12 cellular contexts compared by ENCODE assay signal in the genomic region with DNA sequence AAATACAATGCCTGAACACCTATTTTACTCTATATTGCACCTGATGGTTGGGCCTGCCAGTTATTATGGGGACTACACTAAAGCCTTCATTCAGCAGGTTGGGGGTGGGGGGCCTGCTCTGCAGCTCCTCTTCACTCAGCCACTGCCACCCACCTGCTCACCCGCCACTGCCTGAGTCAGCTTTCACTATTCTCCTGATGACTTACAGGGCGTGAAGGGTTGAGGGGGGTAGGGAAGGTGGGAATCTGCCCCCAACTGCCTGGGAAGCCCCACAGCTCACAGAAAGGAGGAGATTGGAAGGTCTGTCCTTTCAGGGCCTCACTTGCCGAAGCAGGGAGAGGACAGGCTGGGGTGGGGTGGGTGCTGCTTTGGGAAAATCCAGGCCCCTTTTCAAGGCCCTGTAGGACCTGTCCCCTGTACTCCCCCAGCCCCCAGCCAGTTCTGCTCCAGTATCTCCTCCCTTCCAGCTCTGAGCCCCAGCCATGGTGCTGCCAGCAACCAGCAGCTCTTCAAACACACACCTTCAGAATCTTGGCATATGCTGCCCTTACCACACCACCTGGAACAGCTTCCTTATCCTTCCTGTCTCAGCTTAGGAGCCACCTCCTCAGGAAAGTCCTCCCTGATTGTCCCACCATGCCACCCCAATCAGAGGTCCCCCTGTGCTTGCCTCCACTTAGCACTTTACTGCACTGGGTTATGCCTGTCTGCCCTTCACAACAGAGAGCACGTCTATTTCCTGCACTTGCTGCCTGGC. TPM values are rescaled to one million over a fixed set of nuclear protein-coding genes. Genes with fewer than 3 reads are reported as not detected.
DNase-seq lines count a peak whose midpoint lies in the region; FAIRE-seq and TF ChIP-seq lines count a peak whose summit lies in the region.
"Had no signal": no experiment of that assay in that cellular context is flagged by ENCODE, and none has a peak within 500 bp of the region (broad histone marks: within the 10 kb centered on the region; RNA-seq: fewer than 3 reads in every experiment).

No MANE protein-coding gene starts in this region.

- CTCF ChIA-PET in H1 (lab: Charles Lee; ENCODE audit: partially characterized antibody), result interaction anchor here (0.6 to 4.9 kb wide), 13 partner anchors 11 to 120 kb away, joined by 3 to 25 read pairs (median 5); no protein-coding TSS in a partner anchor

- no peak overlapping the region for H3K27ac ChIP-seq in H1 (ENCODE audit: low read depth, low read length)
- no peak overlapping the region for H3K27ac ChIP-seq in prostate gland
- H3K27ac ChIP-seq: PC-9, transverse colon had no signal

- H3K9me3 ChIP-seq in H1 (ENCODE audit: insufficient read depth in 2 of 2, low read depth in 1 of 2, low read length in 1 of 2) (0 out of 4 replicates have a peak, but pooled peaks cover 0 to 2% of the 10 kb centered on the region in 2 experiments), prostate gland (no peaks in the 10 kb centered on the region)
- H3K9me3 ChIP-seq: transverse colon had no signal

- no peaks in the 10 kb centered on the region for H3K79me1 ChIP-seq in H1 (ENCODE audit: low read depth, low read length)

- H4K5ac ChIP-seq in H1 (ENCODE audit: insufficient read length, low read depth, low read length), result no peak overlapping the region

- POLR2A ChIA-PET in H1 (lab: Charles Lee; ENCODE audit: partially characterized antibody), result interaction anchor here (1.1 to 1.7 kb wide), 6 partner anchors 12 to 45 kb away, joined by 3 to 6 read pairs (median 4); no protein-coding TSS in a partner anchor

- H2BK20ac ChIP-seq in H1 (ENCODE audit: low read length), result peak overlapping the region; percentile 98; the same call in 1 of the 2 replicates

- no peaks in the 10 kb centered on the region for H4K20me1 ChIP-seq in H1 (replicated peaks in 1 of 2; ENCODE audit: control insufficient read depth in 1 of 2, insufficient read depth in 2 of 2, low read length in 2 of 2)

- H3K36me3 ChIP-seq in H1 (ENCODE audit: control insufficient read depth in 2 of 4, insufficient read depth in 4 of 4, low read length in 3 of 4) (no peaks in the 10 kb centered on the region), prostate gland (no peaks in the 10 kb centered on the region)
- H3K36me3 ChIP-seq: transverse colon had no signal

- 76% methylated on average over 4 of the region's 4 CpGs; no CpG with 5 or more reads in 1 of the 2 experiments for WGBS in H1 (ENCODE audit: extremely low coverage in 1 of 2, insufficient coverage in 1 of 2, insufficient read length in 1 of 2, insufficient replicate concordance in 2 of 2, low coverage in 1 of 2, low lambda C conversion rate in 2 of 2, missing lambda C conversion rate in 1 of 2), 2 experiments
- 59% methylated on average over 4 of the region's 4 CpGs for WGBS in prostate gland

- no peak for TF ChIP-seq POLR2A in H1 (IDR thresholded peaks at IDR 0.05; ENCODE audit: control extremely low read depth in 1 of 2, low read depth in 2 of 2, low read length in 2 of 2)
- TF ChIP-seq POLR2A in prostate gland (IDR thresholded peaks at IDR 0.05), result no peak

- FAIRE-seq in HTR-8/SVneo (lab: Jason Lieb, UNC) (peak; percentile 20), H1 (lab: Jason Lieb, UNC) (no peak)

- peak overlapping the region; percentile 63 for H4K91ac ChIP-seq in H1 (replicated peaks; ENCODE audit: insufficient read length, low read length)

- no peak overlapping the region for H3K56ac ChIP-seq in H1 (replicated peaks; ENCODE audit: insufficient read length, low read depth, low read length)

- no peak overlapping the region; a peak in 1 of 4 replicates for H3K4me2 ChIP-seq in H1 (ENCODE audit: insufficient read depth in 1 of 2, low read depth in 2 of 2, low read length in 2 of 2)
- H3K4me2 ChIP-seq: PC-9 had no signal

- TF ChIP-seq CTCF in H1 (IDR thresholded peaks at IDR 0.05; ENCODE audit: control extremely low read depth in 1 of 3, insufficient read depth in 1 of 3, low read depth in 1 of 3, low read length in 3 of 3) (no peak), prostate gland (IDR thresholded peaks at IDR 0.05) (no peak)

- H3K4me3 ChIP-seq in H1 (ENCODE audit: extremely low read depth in 1 of 4, insufficient read depth in 2 of 4, low read depth in 3 of 4, low read length in 4 of 4) (no peak overlapping the region), prostate gland (no peak overlapping the region)
- H3K4me3 ChIP-seq: PC-9, transverse colon had no signal

- no peak for TF ChIP-seq RAD21 in H1 (IDR thresholded peaks at IDR 0.05 in 1 of 2, conservative IDR thresholded peaks at IDR 0.05 in 1 of 2; ENCODE audit: low read depth in 2 of 2, low read length in 2 of 2)

- DNase-seq in Daoy (ENCODE audit: low read depth), result peak; percentile 32
- no peak for DNase-seq in HTR-8/SVneo (ENCODE audit: insufficient read length, low spot score)
- peak in 1 of 2 experiments; percentile 52 for DNase-seq in H1 (ENCODE audit: low read depth in 1 of 2, low spot score in 2 of 2)
- peak; percentile 13 for DNase-seq in stimulated activated CD4-positive, alpha-beta T cell treated with anti-CD3 and anti-CD28 coated beads, Interleukin-12 subunit alpha, Interleukin-12 subunit beta, amount 100 ng/mL, for 4 hours
- no peak for DNase-seq in mesenteric fat pad (ENCODE audit: low spot score)
- DNase-seq in prostate gland (ENCODE audit: low spot score), result no peak
- DNase-seq in GM19238 (ENCODE audit: insufficient read length, low spot score), result no peak
- DNase-seq: cortex of kidney, NCI-H2029, PC-9, right cardiac atrium, transverse colon had no signal

- no peaks in the 10 kb centered on the region for H3K79me2 ChIP-seq in H1 (ENCODE audit: control insufficient read depth in 1 of 2, insufficient read depth in 2 of 2, low read length in 2 of 2)

- no peak overlapping the region for H3K23ac ChIP-seq in H1 (ENCODE audit: insufficient read length)

- intact Hi-C loops in prostate gland (cut with DNase I), result no loop called here

- peak overlapping the region; percentile 80 for H3K4ac ChIP-seq in H1 (replicated peaks; ENCODE audit: insufficient read length, low read depth, low read length)

- peaks cover 13 to 26% (median 17%) of the 10 kb centered on the region in 4 experiments for H3K4me1 ChIP-seq in H1 (replicated peaks in 1 of 4; ENCODE audit: control insufficient read depth in 3 of 4, insufficient read depth in 4 of 4, low read length in 3 of 4)
- H3K4me1 ChIP-seq in prostate gland (replicated peaks), result peaks cover 7% of the 10 kb centered on the region

- H3K27me3 ChIP-seq in H1 (replicated peaks in 1 of 4; ENCODE audit: control insufficient read depth in 3 of 4, extremely low read depth in 1 of 4, insufficient read depth in 3 of 4, low read length in 3 of 4), result peaks cover 0 to 1% (median 0%) of the 10 kb centered on the region in 4 experiments; a peak in 1 of 7 replicates
- no peaks in the 10 kb centered on the region for H3K27me3 ChIP-seq in prostate gland (replicated peaks; ENCODE audit: insufficient read depth)
- H3K27me3 ChIP-seq: transverse colon had no signal

- H2BK12ac ChIP-seq in H1 (ENCODE audit: low read depth, low read length), result peak overlapping the region; percentile 97

- peak overlapping the region; percentile 81 for H3K18ac ChIP-seq in H1 (ENCODE audit: extremely low read depth, low read length)

- H2AK5ac ChIP-seq in H1 (ENCODE audit: low read depth, low read length), result 0 out of 2 replicates have a peak overlapping the region, but pooled peaks have one; percentile 34

- H2BK120ac ChIP-seq in H1 (replicated peaks; ENCODE audit: low read depth, low read length), result peak overlapping the region; percentile 93

- no peak overlapping the region for H4K8ac ChIP-seq in H1 (ENCODE audit: extremely low read depth, insufficient read depth, low read length)

- H2BK5ac ChIP-seq in H1 (ENCODE audit: low read depth, low read length), result peak overlapping the region; percentile 92; the same call in 1 of the 2 replicates

- TF ChIP-seq EP300 in H1 (IDR thresholded peaks at IDR 0.05; ENCODE audit: borderline replicate concordance in 1 of 2, low read depth in 2 of 2, low read length in 2 of 2), result no peak

- H3K9ac ChIP-seq in H1 (replicated peaks in 1 of 4; ENCODE audit: extremely low read depth in 1 of 4, low read depth in 3 of 4, low read length in 3 of 4), result no peak overlapping the region; a peak in 1 of 7 replicates

- no peak overlapping the region for H3K14ac ChIP-seq in H1 (ENCODE audit: insufficient read length)

- peaks cover 3% of the 10 kb centered on the region; the same call in 1 of the 2 replicates for H3K23me2 ChIP-seq in H1 (ENCODE audit: low read depth, low read length)

- H2BK15ac ChIP-seq in H1 (ENCODE audit: low read length), result no peak overlapping the region

- no peak overlapping the region for H2AFZ ChIP-seq in H1 (ENCODE audit: low read length)
- H2AFZ ChIP-seq: PC-9 had no signal

TF ChIP-seq in H1, 55 proteins besides CTCF, POLR2A, EP300 and RAD21:
- TF ChIP-seq JUN (IDR thresholded peaks at IDR 0.05; ENCODE audit: low read depth, low read length) (no peak), JUND (IDR thresholded peaks at IDR 0.05; ENCODE audit: low read length) (no peak), MAFK (IDR thresholded peaks at IDR 0.05; ENCODE audit: low read depth, low read length) (peak; percentile 10; the same call in 1 of the 2 replicates)

RNA-seq across cellular contexts. Expression of gene IRF2BPL, which starts 33.1 kb away (rescaled TPM):
- total RNA-seq in Daoy (2014; rRNA removed; shearing (Covaris generic)), result 28.6 and 31.5 TPM in 2 replicates
- 57.0 and 59.6 TPM in 2 replicates for total RNA-seq in H1 (2021; fragmentation: NEBNext Ultra II Directional; extraction: Animal tissue kit (Norgen Biotek cat#: 25700))
- polyA plus RNA-seq in H1 (2011; rRNA removed), result 18.8 and 32.1 TPM in 2 replicates
- 22.0 TPM for polyA plus RNA-seq in H1 (2011; cell fraction: cytosol; rRNA removed)
- 27.5 TPM for polyA plus RNA-seq in H1 (2011; cell fraction: nucleus; rRNA removed)
- 36.5 to 43.3 TPM (median 39.3 TPM) in 4 replicates for polyA plus RNA-seq in H1 (2012, experiment 1 of 2)
- polyA plus RNA-seq in H1 (2012, experiment 2 of 2), result 26.8 TPM
- polyA plus RNA-seq in H1 (2013, experiment 1 of 2), result 21.9 TPM
- 22.6 TPM for polyA plus RNA-seq in H1 (2013, experiment 2 of 2)
- 7.7 and 12.6 TPM in 2 replicates for polyA minus RNA-seq in H1 (2011; rRNA and poly(A)+ RNA removed)
- 47.4 TPM for polyA minus RNA-seq in H1 (2011; cell fraction: cytosol; rRNA and poly(A)+ RNA removed)
- 25.9 TPM for polyA minus RNA-seq in H1 (2011; cell fraction: nucleus; rRNA and poly(A)+ RNA removed)
- total RNA-seq in mesenteric fat pad, result 51.9 TPM
- 100 to 1,000 TPM; 113 to 141 TPM for total RNA-seq in prostate gland

Comparison
In these comparisons a context has a peak if more than half of its experiments do, and no peak if none do; other contexts are left out.
1. DNase-seq: peak in Daoy (single experiment) and stimulated activated CD4-positive, alpha-beta T cell treated with anti-CD3 and anti-CD28 coated beads, Interleukin-12 subunit alpha, Interleukin-12 subunit beta, amount 100 ng/mL, for 4 hours (single experiment); none in HTR-8/SVneo (single experiment), mesenteric fat pad (single experiment), prostate gland (single experiment) and GM19238 (single experiment).